ENCODE assay signal across 1 cellular context in the genomic region with DNA sequence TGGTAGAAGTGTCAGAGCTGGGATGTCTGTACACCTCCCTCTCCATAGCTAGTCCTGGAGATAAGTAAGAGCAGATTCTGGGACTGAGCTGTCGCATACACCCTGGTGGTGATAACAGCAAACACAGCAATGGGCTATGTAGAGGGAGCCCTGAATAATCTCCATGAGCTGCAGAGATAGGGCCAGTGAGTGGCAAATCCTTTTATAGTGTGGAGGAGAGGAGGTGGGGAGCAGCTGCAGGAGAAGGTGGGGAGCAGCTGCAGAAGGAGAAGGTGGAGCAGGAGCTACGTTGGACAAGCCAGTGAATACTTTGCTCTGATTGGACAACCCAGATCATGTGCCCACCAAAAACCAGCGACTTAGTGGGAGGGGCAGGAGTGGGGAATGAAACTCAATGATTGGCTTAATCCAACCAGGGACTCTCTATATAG.
TF ChIP-seq lines count a peak whose summit lies in the region.

No MANE protein-coding gene starts in this region.

TF ChIP-seq in SK-N-SH, 30 proteins besides CTCF, POLR2A, EP300 and RAD21:
- TF ChIP-seq, protein P1, sequence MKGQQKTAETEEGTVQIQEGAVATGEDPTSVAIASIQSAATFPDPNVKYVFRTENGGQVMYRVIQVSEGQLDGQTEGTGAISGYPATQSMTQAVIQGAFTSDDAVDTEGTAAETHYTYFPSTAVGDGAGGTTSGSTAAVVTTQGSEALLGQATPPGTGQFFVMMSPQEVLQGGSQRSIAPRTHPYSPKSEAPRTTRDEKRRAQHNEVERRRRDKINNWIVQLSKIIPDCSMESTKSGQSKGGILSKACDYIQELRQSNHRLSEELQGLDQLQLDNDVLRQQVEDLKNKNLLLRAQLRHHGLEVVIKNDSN (IDR thresholded peaks at IDR 0.05; ENCODE audit: borderline replicate concordance, low read depth) = peak; percentile 48; the same call in 1 of the 2 replicates
- TF ChIP-seq TCF12 (IDR thresholded peaks at IDR 0.05) = no peak
- TF ChIP-seq, protein P2, sequence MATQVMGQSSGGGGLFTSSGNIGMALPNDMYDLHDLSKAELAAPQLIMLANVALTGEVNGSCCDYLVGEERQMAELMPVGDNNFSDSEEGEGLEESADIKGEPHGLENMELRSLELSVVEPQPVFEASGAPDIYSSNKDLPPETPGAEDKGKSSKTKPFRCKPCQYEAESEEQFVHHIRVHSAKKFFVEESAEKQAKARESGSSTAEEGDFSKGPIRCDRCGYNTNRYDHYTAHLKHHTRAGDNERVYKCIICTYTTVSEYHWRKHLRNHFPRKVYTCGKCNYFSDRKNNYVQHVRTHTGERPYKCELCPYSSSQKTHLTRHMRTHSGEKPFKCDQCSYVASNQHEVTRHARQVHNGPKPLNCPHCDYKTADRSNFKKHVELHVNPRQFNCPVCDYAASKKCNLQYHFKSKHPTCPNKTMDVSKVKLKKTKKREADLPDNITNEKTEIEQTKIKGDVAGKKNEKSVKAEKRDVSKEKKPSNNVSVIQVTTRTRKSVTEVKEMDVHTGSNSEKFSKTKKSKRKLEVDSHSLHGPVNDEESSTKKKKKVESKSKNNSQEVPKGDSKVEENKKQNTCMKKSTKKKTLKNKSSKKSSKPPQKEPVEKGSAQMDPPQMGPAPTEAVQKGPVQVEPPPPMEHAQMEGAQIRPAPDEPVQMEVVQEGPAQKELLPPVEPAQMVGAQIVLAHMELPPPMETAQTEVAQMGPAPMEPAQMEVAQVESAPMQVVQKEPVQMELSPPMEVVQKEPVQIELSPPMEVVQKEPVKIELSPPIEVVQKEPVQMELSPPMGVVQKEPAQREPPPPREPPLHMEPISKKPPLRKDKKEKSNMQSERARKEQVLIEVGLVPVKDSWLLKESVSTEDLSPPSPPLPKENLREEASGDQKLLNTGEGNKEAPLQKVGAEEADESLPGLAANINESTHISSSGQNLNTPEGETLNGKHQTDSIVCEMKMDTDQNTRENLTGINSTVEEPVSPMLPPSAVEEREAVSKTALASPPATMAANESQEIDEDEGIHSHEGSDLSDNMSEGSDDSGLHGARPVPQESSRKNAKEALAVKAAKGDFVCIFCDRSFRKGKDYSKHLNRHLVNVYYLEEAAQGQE (IDR thresholded peaks at IDR 0.05; ENCODE audit: low read depth, low read length) = no peak
- no peak for TF ChIP-seq MXI1 (IDR thresholded peaks at IDR 0.05; ENCODE audit: low read depth, low read length)
- no peak for TF ChIP-seq TAF1 (IDR thresholded peaks at IDR 0.05; ENCODE audit: borderline replicate concordance, low read depth, low read length)
